ENCODE assay signal across 8 cellular contexts in genomic region chr4:159191989-159192388, GRCh38.
DNase-seq lines count a peak whose midpoint lies in the region; ATAC-seq and TF ChIP-seq lines count a peak whose summit lies in the region.
"Had no signal": no experiment of that assay in that cellular context is flagged by ENCODE, and none has a peak within 500 bp of the region (broad histone marks: within the 10 kb centered on the region; RNA-seq: fewer than 3 reads in every experiment).

No MANE protein-coding gene starts in this region.

- H3K27me3 ChIP-seq in GM06990 (replicated peaks; ENCODE audit: control insufficient read depth, insufficient read depth, low read length), result no peaks in the 10 kb centered on the region
- H3K27me3 ChIP-seq: esophagus squamous epithelium had no signal

- H3K9me3 Mint-ChIP-seq in activated naive CD4-positive, alpha-beta T cell treated with anti-CD3 and anti-CD28 coated beads, Interleukin-2, amount 50 U/mL, for 72 hours, result no peaks in the 10 kb centered on the region
- H3K9me3 Mint-ChIP-seq in stimulated activated naive CD8-positive, alpha-beta T cell treated with anti-CD3 and anti-CD28 coated beads, Interleukin-15, amount 100 ng/mL, for 72 hours, result no peaks in the 10 kb centered on the region

- H3K4me3 ChIP-seq in GM06990 (replicated peaks; ENCODE audit: low read depth, low read length), result no peak overlapping the region
- H3K4me3 ChIP-seq: esophagus squamous epithelium had no signal

- no peaks in the 10 kb centered on the region for H3K27me3 Mint-ChIP-seq in stimulated activated naive CD8-positive, alpha-beta T cell treated with anti-CD3 and anti-CD28 coated beads, Interleukin-15, amount 100 ng/mL, for 72 hours

- no peak for ATAC-seq in activated naive CD4-positive, alpha-beta T cell treated with anti-CD3 and anti-CD28 coated beads, Interleukin-2, amount 50 U/mL, for 72 hours
- ATAC-seq in stimulated activated naive CD8-positive, alpha-beta T cell treated with anti-CD3 and anti-CD28 coated beads, Interleukin-15, amount 100 ng/mL, for 72 hours, result no peak

- no peaks in the 10 kb centered on the region for H3K36me3 Mint-ChIP-seq in activated naive CD4-positive, alpha-beta T cell treated with anti-CD3 and anti-CD28 coated beads, Interleukin-2, amount 50 U/mL, for 72 hours

- no peak overlapping the region for H3K4me3 Mint-ChIP-seq in stimulated activated naive CD8-positive, alpha-beta T cell treated with anti-CD3 and anti-CD28 coated beads, Interleukin-15, amount 100 ng/mL, for 72 hours

- DNase-seq in GM06990 (ENCODE audit: extremely low read depth, insufficient read length) (no peak), LoVo (ENCODE audit: low spot score) (peak; percentile 35), cerebellar cortex (ENCODE audit: low spot score) (peak; percentile 37), non-pigmented ciliary epithelial cell (ENCODE audit: low read depth) (peak; percentile 54), GF-D8 (lab: John Stamatoyannopoulos, UW) (no peak)
- no peak for DNase-seq in activated naive CD4-positive, alpha-beta T cell treated with anti-CD3 and anti-CD28 coated beads, Interleukin-2, amount 50 U/mL, for 72 hours (ENCODE audit: low spot score in 2 of 2)
- DNase-seq in stimulated activated naive CD8-positive, alpha-beta T cell treated with anti-CD3 and anti-CD28 coated beads, Interleukin-15, amount 100 ng/mL, for 72 hours, result no peak
- DNase-seq: esophagus squamous epithelium had no signal

- H3K4me1 Mint-ChIP-seq in stimulated activated naive CD8-positive, alpha-beta T cell treated with anti-CD3 and anti-CD28 coated beads, Interleukin-15, amount 100 ng/mL, for 72 hours, result no peaks in the 10 kb centered on the region

- no peaks in the 10 kb centered on the region for H3K36me3 ChIP-seq in GM06990 (ENCODE audit: control insufficient read depth, insufficient read depth, low read length)
- H3K36me3 ChIP-seq: esophagus squamous epithelium had no signal

- TF ChIP-seq CTCF in GM06990 (IDR thresholded peaks at IDR 0.05; ENCODE audit: insufficient read depth, low read length, poor library complexity, severe bottlenecking), result peak; percentile 30

- no peak overlapping the region for H3K27ac Mint-ChIP-seq in activated naive CD4-positive, alpha-beta T cell treated with anti-CD3 and anti-CD28 coated beads, Interleukin-2, amount 50 U/mL, for 72 hours
- no peak overlapping the region for H3K27ac Mint-ChIP-seq in stimulated activated naive CD8-positive, alpha-beta T cell treated with anti-CD3 and anti-CD28 coated beads, Interleukin-15, amount 100 ng/mL, for 72 hours

Comparison
In these comparisons a context has a peak if more than half of its experiments do, and no peak if none do; other contexts are left out.
1. DNase-seq: peak in LoVo (single experiment), cerebellar cortex (single experiment) and non-pigmented ciliary epithelial cell (single experiment); none in GM06990 (single experiment), activated naive CD4-positive, alpha-beta T cell treated with anti-CD3 and anti-CD28 coated beads, Interleukin-2, amount 50 U/mL, for 72 hours (0 of 2), stimulated activated naive CD8-positive, alpha-beta T cell treated with anti-CD3 and anti-CD28 coated beads, Interleukin-15, amount 100 ng/mL, for 72 hours (0 of 2) and GF-D8 (single experiment).